ENCODE assay signal across 8 cellular contexts in genomic region chr14:35814371-35815005, GRCh38. TPM values are rescaled to one million over a fixed set of nuclear protein-coding genes. Genes with fewer than 3 reads are reported as not detected.
DNase-seq lines count a peak whose midpoint lies in the region; ATAC-seq and TF ChIP-seq lines count a peak whose summit lies in the region.

No MANE protein-coding gene starts in this region.

- no peak for TF ChIP-seq EP300 in gastroesophageal sphincter (IDR thresholded peaks at IDR 0.05)

- TF ChIP-seq POLR2A in gastroesophageal sphincter (IDR thresholded peaks at IDR 0.05) = no peak

- WGBS in gastroesophageal sphincter (ENCODE audit: low coverage in 1 of 2), 2 donors = 34 to 38% methylated on average over 3 of the region's 3 CpGs

- H3K36me3 ChIP-seq in PC-9 (ENCODE audit: low read depth) = no peaks in the 10 kb centered on the region
- H3K36me3 ChIP-seq in gastroesophageal sphincter = no peaks in the 10 kb centered on the region

- H3K4me2 ChIP-seq in PC-9 = no peak overlapping the region

- H2AFZ ChIP-seq in PC-9 = no peak overlapping the region

- H3K27ac ChIP-seq in HL-60 (replicated peaks) = no peak overlapping the region
- no peak overlapping the region for H3K27ac ChIP-seq in PC-9
- H3K27ac ChIP-seq in gastroesophageal sphincter = no peak overlapping the region

- no peaks in the 10 kb centered on the region for H3K9me3 Mint-ChIP-seq in activated T-cell treated with anti-CD3 and anti-CD28 coated beads, Interleukin-2, amount 50 U/mL, for 24 hours

- POLR2A ChIA-PET in PC-9 (lab: Charles Lee; ENCODE audit: unreplicated experiment) = no interaction called here

- no peak overlapping the region for H3K4me3 ChIP-seq in HL-60 (replicated peaks; ENCODE audit: insufficient read depth, low read length)
- no peak overlapping the region for H3K4me3 ChIP-seq in PC-9
- no peak overlapping the region for H3K4me3 ChIP-seq in gastroesophageal sphincter

- no peaks in the 10 kb centered on the region for H3K4me1 ChIP-seq in PC-9 (replicated peaks; ENCODE audit: insufficient read depth)
- no peaks in the 10 kb centered on the region for H3K4me1 ChIP-seq in gastroesophageal sphincter

- ATAC-seq in GM19023 (IDR thresholded peaks at IDR 0.05; ENCODE audit: unreplicated experiment) (peak; percentile 86), gastroesophageal sphincter (no peak)

- peaks cover 3% of the 10 kb centered on the region for H3K4me1 Mint-ChIP-seq in activated T-cell treated with anti-CD3 and anti-CD28 coated beads, Interleukin-2, amount 50 U/mL, for 24 hours (ENCODE audit: low read depth)

- no peaks in the 10 kb centered on the region for H3K79me2 ChIP-seq in PC-9 (ENCODE audit: low read depth)

- H3F3A ChIP-seq in PC-9 (ENCODE audit: insufficient read depth, low read depth) = no peaks in the 10 kb centered on the region

- H3K27ac Mint-ChIP-seq in activated T-cell treated with anti-CD3 and anti-CD28 coated beads, Interleukin-2, amount 50 U/mL, for 24 hours = no peak overlapping the region

- CTCF ChIA-PET in PC-9 (lab: Charles Lee) = interaction anchor here (0.7 to 1.0 kb wide), 3 partner anchors 11 to 841 kb away, joined by 3 read pairs; partner anchors contain the start of gene BRMS1L

- no peaks in the 10 kb centered on the region for H4K20me1 ChIP-seq in PC-9 (ENCODE audit: insufficient read depth)

- H3K27me3 ChIP-seq in HL-60 (ENCODE audit: insufficient read depth, poor library complexity, severe bottlenecking) = peaks cover 3% of the 10 kb centered on the region
- no peaks in the 10 kb centered on the region for H3K27me3 ChIP-seq in PC-9 (ENCODE audit: insufficient read depth, low read depth)
- no peaks in the 10 kb centered on the region for H3K27me3 ChIP-seq in gastroesophageal sphincter

- no peaks in the 10 kb centered on the region for H3K9me3 ChIP-seq in PC-9 (ENCODE audit: insufficient read depth, low read depth)
- no peaks in the 10 kb centered on the region for H3K9me3 ChIP-seq in gastroesophageal sphincter

- no peaks in the 10 kb centered on the region for H3K27me3 Mint-ChIP-seq in activated T-cell treated with anti-CD3 and anti-CD28 coated beads, Interleukin-2, amount 50 U/mL, for 24 hours

- TF ChIP-seq CTCF in HL-60 (IDR thresholded peaks at IDR 0.05; ENCODE audit: insufficient read depth, low read length) (peak; percentile 82), PC-9 (conservative IDR thresholded peaks at IDR 0.05) (peak; percentile 72), gastroesophageal sphincter (IDR thresholded peaks at IDR 0.05) (peak; percentile 23 to 65 (median 43))

- intact Hi-C loops in PC-9 (cut with micrococcal nuclease; ENCODE audit: unreplicated experiment) = no loop called here
- intact Hi-C loops in posterior vena cava (cut with DNase I) = no loop called here

- H3K9me2 ChIP-seq in PC-9 (ENCODE audit: insufficient read depth) = no peaks in the 10 kb centered on the region

- no TSS peak for BruUV-seq in PC-9 (replicated peaks; lab: Mats Ljungman, UMichigan)

- DNase-seq in Ammon's horn (ENCODE audit: low spot score) = peak; percentile 58
- DNase-seq in HL-60 (ENCODE audit: low read depth in 1 of 2, low spot score in 1 of 2) = peak; percentile 41 to 78
- peak in 1 of 2 experiments; percentile 35 for DNase-seq in PC-9
- peak; percentile 76 for DNase-seq in activated T-cell treated with anti-CD3 and anti-CD28 coated beads, Interleukin-2, amount 50 U/mL, for 24 hours
- DNase-seq in renal cortical epithelial cell (ENCODE audit: low read depth) = peak; percentile 36
- no peak for DNase-seq in posterior vena cava (ENCODE audit: low spot score)

- H3K36me3 Mint-ChIP-seq in activated T-cell treated with anti-CD3 and anti-CD28 coated beads, Interleukin-2, amount 50 U/mL, for 24 hours (ENCODE audit: low read depth) = no peaks in the 10 kb centered on the region

- no peak overlapping the region for H3K4me3 Mint-ChIP-seq in activated T-cell treated with anti-CD3 and anti-CD28 coated beads, Interleukin-2, amount 50 U/mL, for 24 hours

RNA-seq across cellular contexts. Expression of gene RALGAPA1, which starts 5.4 kb away (rescaled TPM):
- total RNA-seq in PC-9 (2021) (30.0 and 36.7 TPM in 2 replicates), gastroesophageal sphincter (10 to 100 TPM; 46.6 to 97.4 (median 69.4) TPM), renal cortical epithelial cell (20.5 and 49.7 TPM in 2 replicates), posterior vena cava (10 to 100 TPM; 65.8 to 73.2 TPM)

RNA-seq across cellular contexts. Expression of gene BRMS1L, which starts 11.7 kb away (rescaled TPM):
- total RNA-seq in PC-9 (2021) (5.7 and 8.0 TPM in 2 replicates), gastroesophageal sphincter (1 to 10 TPM; 5.4 to 8.9 (median 7.0) TPM), renal cortical epithelial cell (2.8 and 9.3 TPM in 2 replicates), posterior vena cava (10 to 100 TPM; 12.4 to 17.5 TPM)
